28 cellular contexts compared by ENCODE assay signal in the genomic region with DNA sequence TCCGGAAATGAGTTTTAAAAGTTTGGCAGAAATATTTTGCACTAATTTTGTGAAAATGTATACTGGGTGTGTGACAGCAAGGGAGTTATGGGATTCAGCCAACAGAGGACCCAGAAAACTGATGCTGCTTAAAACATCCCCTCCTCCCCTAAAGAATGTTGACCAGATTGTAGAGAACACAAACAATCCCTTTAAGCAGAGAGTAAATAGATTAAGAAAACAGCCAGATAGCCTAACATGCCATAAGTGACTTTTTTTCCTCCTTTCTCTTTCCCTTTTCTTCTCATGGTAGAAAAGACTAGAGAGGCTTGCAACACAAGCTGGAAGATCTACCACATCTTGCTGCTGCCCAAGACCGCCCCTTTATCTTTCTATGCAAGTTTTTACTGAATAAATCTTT.
DNase-seq lines count a peak whose midpoint lies in the region; ATAC-seq and TF ChIP-seq lines count a peak whose summit lies in the region.
"Had no signal": no experiment of that assay in that cellular context is flagged by ENCODE, and none has a peak within 500 bp of the region (broad histone marks: within the 10 kb centered on the region; RNA-seq: fewer than 3 reads in every experiment).

No MANE protein-coding gene starts in this region.

- peak overlapping the region; percentile 25 for H3K4me3 Mint-ChIP-seq in endodermal cell
- H3K4me3 Mint-ChIP-seq: activated CD8-positive, alpha-beta T cell treated with anti-CD3 and anti-CD28 coated beads, Interleukin-2, amount 10 ng/mL, durations not matched to agents 7 days and 5 days; CD4-positive, CD25-positive, alpha-beta regulatory T cell; central memory CD8-positive, alpha-beta T cell; immature natural killer cell had no signal

- H3K27me3 ChIP-seq in endodermal cell (ENCODE audit: control insufficient read depth, insufficient read depth, low read length, poor library complexity, severe bottlenecking) (no peaks in the 10 kb centered on the region), mesendoderm (ENCODE audit: insufficient read depth, low read length, poor library complexity) (no peaks in the 10 kb centered on the region)
- H3K27me3 ChIP-seq: esophagus squamous epithelium, neutrophil, Peyer's patch, uterus had no signal

- WGBS in endodermal cell (ENCODE audit: insufficient coverage in 1 of 2, insufficient read length in 1 of 2), 2 experiments = 48% methylated on average over 2 of the region's 2 CpGs; no CpG with 5 or more reads in 1 of the 2 experiments
- WGBS in mesendoderm (ENCODE audit: extremely low coverage, insufficient coverage, low lambda C conversion rate) = no CpG with 5 or more reads among the region's 2 CpGs

- peaks cover 5% of the 10 kb centered on the region for H3K36me3 Mint-ChIP-seq in endodermal cell (ENCODE audit: low read depth)
- H3K36me3 Mint-ChIP-seq: CD4-positive, CD25-positive, alpha-beta regulatory T cell had no signal

- H3K9ac ChIP-seq in endodermal cell (ENCODE audit: extremely low read depth, low read length, poor library complexity, severe bottlenecking) (peak overlapping the region; percentile 67), mesendoderm (ENCODE audit: low read length) (no peak overlapping the region)

- H3K4me3 ChIP-seq in endodermal cell (ENCODE audit: low read length) (peak overlapping the region; percentile 77), mesendoderm (ENCODE audit: low read length) (no peak overlapping the region)
- H3K4me3 ChIP-seq: esophagus squamous epithelium, Peyer's patch, uterus had no signal

- no peak overlapping the region for H2AK5ac ChIP-seq in mesendoderm (ENCODE audit: low read length)

- H3K79me1 ChIP-seq in mesendoderm (ENCODE audit: low read length) = no peaks in the 10 kb centered on the region

- no peaks in the 10 kb centered on the region for H3K79me2 ChIP-seq in mesendoderm (ENCODE audit: control insufficient read depth, insufficient read depth, low read length)

- peaks cover under 1% of the 10 kb centered on the region for H3K9me3 ChIP-seq in endodermal cell (ENCODE audit: control insufficient read depth, low read length)
- H3K9me3 ChIP-seq: esophagus squamous epithelium, neutrophil, Peyer's patch, uterus had no signal

- H3K36me3 ChIP-seq in endodermal cell (ENCODE audit: control insufficient read depth, insufficient read depth, low read length) (no peaks in the 10 kb centered on the region), mesendoderm (ENCODE audit: control insufficient read depth, insufficient read depth, low read length) (no peaks in the 10 kb centered on the region)
- H3K36me3 ChIP-seq: esophagus squamous epithelium, neutrophil, Peyer's patch, uterus had no signal

- peak overlapping the region; percentile 12 for H3K56ac ChIP-seq in mesendoderm (ENCODE audit: low read length)

- no peak overlapping the region for H3K23ac ChIP-seq in mesendoderm (ENCODE audit: low read length)

- no peaks in the 10 kb centered on the region for H3K27me3 Mint-ChIP-seq in endodermal cell (ENCODE audit: insufficient read depth)
- H3K27me3 Mint-ChIP-seq: CD4-positive, CD25-positive, alpha-beta regulatory T cell; central memory CD8-positive, alpha-beta T cell had no signal

- peak overlapping the region; percentile 29 for H3K27ac ChIP-seq in endodermal cell (ENCODE audit: low read depth, low read length)
- H3K27ac ChIP-seq in mesendoderm (ENCODE audit: low read depth, low read length) = peak overlapping the region; percentile 80
- H3K27ac ChIP-seq: esophagus squamous epithelium, neutrophil, Peyer's patch, uterus had no signal

- peak; percentile 15 for DNase-seq in ELF-1 (ENCODE audit: low read depth, low spot score)
- DNase-seq in M059J (ENCODE audit: low read depth) = peak; percentile 29
- DNase-seq in endodermal cell = no peak
- peak; percentile 64 for DNase-seq in mesendoderm
- no peak for DNase-seq in T-helper 2 cell
- no peak for DNase-seq in D341Med (ENCODE audit: low spot score)
- DNase-seq: activated CD8-positive, alpha-beta T cell treated with anti-CD3 and anti-CD28 coated beads, Interleukin-2, amount 10 ng/mL, durations not matched to agents 7 days and 5 days; activated naive CD4-positive, alpha-beta T cell treated with Interleukin-2 at 50 U/mL for 16 hours; activated T-cell treated with anti-CD3 and anti-CD28 coated beads, Interleukin-2, amount 50 U/mL, for 1 hour; CD4-positive, CD25-positive, alpha-beta regulatory T cell; DMS 273 treated with DMSO at 0.1 percent for 48 hours; effector memory CD4-positive, alpha-beta T cell; esophagus squamous epithelium; GDM1; immature natural killer cell; KBM-7; MV-4-11; NCI-H1694; Peyer's patch; stimulated activated CD4-positive, alpha-beta T cell treated with anti-CD3 and anti-CD28 coated beads, Interleukin-12 subunit alpha, Interleukin-12 subunit beta, amount 100 ng/mL, for 4 hours; stimulated activated CD8-positive, alpha-beta memory T cell treated with anti-CD3 and anti-CD28 coated beads, Interleukin-4, amount 100 ng/mL, for 48 hours; T-helper 9 cell; uterus had no signal

- peaks cover 59% of the 10 kb centered on the region for H3K4me1 Mint-ChIP-seq in endodermal cell
- H3K4me1 Mint-ChIP-seq: CD4-positive, CD25-positive, alpha-beta regulatory T cell; central memory CD8-positive, alpha-beta T cell; immature natural killer cell had no signal

- TF ChIP-seq CTCF in endodermal cell (conservative IDR thresholded peaks at IDR 0.05) = no peak

- H2BK120ac ChIP-seq in mesendoderm (ENCODE audit: low read depth, low read length) = peak overlapping the region; percentile 51

- H3K4me2 ChIP-seq in mesendoderm (ENCODE audit: low read length) = no peak overlapping the region

- H3K9me3 Mint-ChIP-seq in endodermal cell = peaks cover 13% of the 10 kb centered on the region

- peak overlapping the region; percentile 93 for H3K27ac Mint-ChIP-seq in endodermal cell
- H3K27ac Mint-ChIP-seq: activated CD8-positive, alpha-beta T cell treated with anti-CD3 and anti-CD28 coated beads, Interleukin-2, amount 10 ng/mL, durations not matched to agents 7 days and 5 days; CD4-positive, CD25-positive, alpha-beta regulatory T cell; immature natural killer cell had no signal

- peak overlapping the region; percentile 96 for H3K18ac ChIP-seq in mesendoderm (ENCODE audit: low read length)

- H2BK5ac ChIP-seq in mesendoderm (ENCODE audit: low read length) = no peak overlapping the region

- H3K4me1 ChIP-seq in endodermal cell (ENCODE audit: control insufficient read depth, insufficient read depth, low read length) (peaks cover 9% of the 10 kb centered on the region), mesendoderm (ENCODE audit: control insufficient read depth, low read depth, low read length) (peaks cover 3% of the 10 kb centered on the region)
- H3K4me1 ChIP-seq: esophagus squamous epithelium, Peyer's patch, uterus had no signal

- H2BK15ac ChIP-seq in mesendoderm (replicated peaks; ENCODE audit: low read depth) = no peak overlapping the region

- H3K4ac ChIP-seq in mesendoderm (ENCODE audit: low read depth, low read length) = peak overlapping the region; percentile 68

- H4K5ac ChIP-seq in mesendoderm (ENCODE audit: low read length) = no peak overlapping the region

- ATAC-seq in HG03460 (IDR thresholded peaks at IDR 0.05; ENCODE audit: unreplicated experiment) = no peak
- ATAC-seq in HG02870 (IDR thresholded peaks at IDR 0.05; ENCODE audit: unreplicated experiment) = no peak
- ATAC-seq: activated CD4-positive, CD25-positive, alpha-beta regulatory T cell treated with anti-CD3 and anti-CD28 coated beads, Interleukin-2, amount 50 U/mL, for 24 hours; activated CD8-positive, alpha-beta T cell treated with anti-CD3 and anti-CD28 coated beads, Interleukin-2, amount 10 ng/mL, durations not matched to agents 7 days and 5 days had no signal

- peak overlapping the region; percentile 65 for H4K8ac ChIP-seq in mesendoderm (ENCODE audit: low read depth, low read length)

Comparison
In these comparisons a context has a peak if more than half of its experiments do, and no peak if none do; other contexts are left out.
1. DNase-seq: peak in ELF-1 (single experiment), M059J (single experiment) and mesendoderm (single experiment); none in endodermal cell (single experiment), T-helper 2 cell (0 of 5) and D341Med (single experiment).